Comparison of ENCODE assay signal across 20 cellular contexts in genomic region chr4:79584902-79585301, GRCh38.
DNase-seq lines count a peak whose midpoint lies in the region; ATAC-seq and TF ChIP-seq lines count a peak whose summit lies in the region.
"Had no signal": no experiment of that assay in that cellular context is flagged by ENCODE, and none has a peak within 500 bp of the region (broad histone marks: within the 10 kb centered on the region; RNA-seq: fewer than 3 reads in every experiment).

No MANE protein-coding gene starts in this region.

- H3K36me3 ChIP-seq in left ventricle myocardium inferior = no peaks in the 10 kb centered on the region
- H3K36me3 ChIP-seq in right atrium auricular region = no peaks in the 10 kb centered on the region
- no peaks in the 10 kb centered on the region for H3K36me3 ChIP-seq in esophagus muscularis mucosa
- no peaks in the 10 kb centered on the region for H3K36me3 ChIP-seq in neuronal stem cell (replicated peaks in 1 of 2; ENCODE audit: control insufficient read depth in 2 of 2, insufficient read depth in 2 of 2, low read length in 2 of 2)

- H4K91ac ChIP-seq in neuronal stem cell (ENCODE audit: low read depth, low read length, poor library complexity) = no peak overlapping the region

- H3K27me3 ChIP-seq in left ventricle myocardium inferior (ENCODE audit: low read depth) (no peaks in the 10 kb centered on the region), right atrium auricular region (no peaks in the 10 kb centered on the region), esophagus muscularis mucosa (no peaks in the 10 kb centered on the region), neuronal stem cell (ENCODE audit: control insufficient read depth in 3 of 3, insufficient read depth in 3 of 3, low read depth in 1 of 3, low read length in 3 of 3) (no peaks in the 10 kb centered on the region)

- H3K14ac ChIP-seq in neuronal stem cell (ENCODE audit: low read length) = no peak overlapping the region

- DNase-seq in left ventricle myocardium inferior = no peak
- no peak for DNase-seq in right atrium auricular region (ENCODE audit: low spot score)
- DNase-seq in esophagus muscularis mucosa (ENCODE audit: extremely low spot score) = no peak
- no peak for DNase-seq in neuronal stem cell (ENCODE audit: low spot score)
- no peak for DNase-seq in SKM-1 (lab: John Stamatoyannopoulos, UW; ENCODE audit: unreplicated experiment)
- DNase-seq: CD4-positive, CD25-positive, alpha-beta regulatory T cell; DMS79 treated with DMSO at 0.1 percent for 48 hours; H7; Karpas-422; MV-4-11; NCI-H1417; NCI-H1694 treated with DMSO at 0.1 percent for 48 hours; NCI-H2081 treated with DMSO at 0.1 percent for 48 hours; NCI-H446 treated with DMSO at 0.1 percent for 48 hours; NCI-H526 treated with DMSO at 0.1 percent for 48 hours; PC-3; SHP77 treated with DMSO at 0.1 percent for 48 hours had no signal

- TF ChIP-seq POLR2A in esophagus muscularis mucosa (IDR thresholded peaks at IDR 0.05; ENCODE audit: low read depth) = no peak

- TF ChIP-seq CTCF in left ventricle myocardium inferior (IDR thresholded peaks at IDR 0.05; ENCODE audit: borderline replicate concordance) (no peak), right atrium auricular region (IDR thresholded peaks at IDR 0.05) (no peak), esophagus muscularis mucosa (IDR thresholded peaks at IDR 0.05) (no peak)

- H3K4me1 Mint-ChIP-seq in activated T-helper 17 cell treated with anti-CD3 and anti-CD28 coated beads, Interleukin-2, amount 50 U/mL, for 72 hours = no peaks in the 10 kb centered on the region
- H3K4me1 Mint-ChIP-seq: CD4-positive, CD25-positive, alpha-beta regulatory T cell; IgD-negative memory B cell had no signal

- no peaks in the 10 kb centered on the region for H3K36me3 Mint-ChIP-seq in activated T-helper 17 cell treated with anti-CD3 and anti-CD28 coated beads, Interleukin-2, amount 50 U/mL, for 72 hours (ENCODE audit: low read depth)
- H3K36me3 Mint-ChIP-seq: CD4-positive, CD25-positive, alpha-beta regulatory T cell had no signal

- H3K4me1 ChIP-seq in left ventricle myocardium inferior = peaks cover 10% of the 10 kb centered on the region
- H3K4me1 ChIP-seq in right atrium auricular region = peaks cover 0 to 7% of the 10 kb centered on the region in 2 donors
- peaks cover 10 to 42% (median 22%) of the 10 kb centered on the region in 4 donors for H3K4me1 ChIP-seq in esophagus muscularis mucosa
- H3K4me1 ChIP-seq in neuronal stem cell (ENCODE audit: control insufficient read depth in 2 of 2, insufficient read depth in 1 of 2, low read depth in 1 of 2, low read length in 2 of 2) = peaks cover 0 to 6% of the 10 kb centered on the region in 2 donors

- no peak overlapping the region for H3K23ac ChIP-seq in neuronal stem cell (ENCODE audit: low read depth, low read length, poor library complexity)

- no peak overlapping the region for H3K4me2 ChIP-seq in neuronal stem cell (ENCODE audit: insufficient read depth, low read length, poor library complexity, severe bottlenecking)

- H3K79me1 ChIP-seq in neuronal stem cell (ENCODE audit: low read depth, low read length) = no peaks in the 10 kb centered on the region

- no peak for ATAC-seq in activated CD4-positive, CD25-positive, alpha-beta regulatory T cell treated with anti-CD3 and anti-CD28 coated beads, Interleukin-2, amount 50 U/mL, for 24 hours
- no peak for ATAC-seq in activated T-helper 17 cell treated with anti-CD3 and anti-CD28 coated beads, Interleukin-2, amount 50 U/mL, for 72 hours (replicated peaks)
- ATAC-seq: PC-3 had no signal

- H2BK15ac ChIP-seq in neuronal stem cell (ENCODE audit: low read length) = no peak overlapping the region

- H2AFZ ChIP-seq in neuronal stem cell (ENCODE audit: low read length) = peak overlapping the region; percentile 76

- H3K9ac ChIP-seq in neuronal stem cell (ENCODE audit: low read depth, low read length, poor library complexity) = no peak overlapping the region

- H3K9me3 ChIP-seq in left ventricle myocardium inferior (replicated peaks) = no peaks in the 10 kb centered on the region
- no peaks in the 10 kb centered on the region for H3K9me3 ChIP-seq in right atrium auricular region
- no peaks in the 10 kb centered on the region for H3K9me3 ChIP-seq in esophagus muscularis mucosa
- peaks cover 0 to 3% of the 10 kb centered on the region in 2 donors for H3K9me3 ChIP-seq in neuronal stem cell (replicated peaks in 1 of 2; ENCODE audit: control insufficient read depth in 2 of 2, insufficient read depth in 1 of 2, low read depth in 1 of 2, low read length in 2 of 2)

- H2AK5ac ChIP-seq in neuronal stem cell (ENCODE audit: low read depth, low read length) = no peak overlapping the region

- peak overlapping the region; percentile 29 for H3K27ac ChIP-seq in left ventricle myocardium inferior (replicated peaks)
- peak overlapping the region in 1 of 2 donors; percentile 74 for H3K27ac ChIP-seq in right atrium auricular region
- H3K27ac ChIP-seq in esophagus muscularis mucosa (replicated peaks in 1 of 4) = peak overlapping the region; percentile 46 to 73 (median 57)
- no peak overlapping the region for H3K27ac ChIP-seq in neuronal stem cell (replicated peaks; ENCODE audit: low read length)

- no peak overlapping the region for H2BK12ac ChIP-seq in neuronal stem cell (ENCODE audit: low read length)

- no peak overlapping the region for H2BK120ac ChIP-seq in neuronal stem cell (ENCODE audit: low read depth, low read length)

- no peak overlapping the region for H3K4me3 Mint-ChIP-seq in activated T-helper 17 cell treated with anti-CD3 and anti-CD28 coated beads, Interleukin-2, amount 50 U/mL, for 72 hours
- H3K4me3 Mint-ChIP-seq: CD4-positive, CD25-positive, alpha-beta regulatory T cell; IgD-negative memory B cell had no signal

- intact Hi-C loops in left ventricle myocardium inferior (cut with micrococcal nuclease) (no loop called here), esophagus muscularis mucosa (cut with DNase I) (loop anchor here (10.0 kb wide), 1 partner anchor 630 kb away; no protein-coding TSS in a partner anchor)

- H4K8ac ChIP-seq in neuronal stem cell (ENCODE audit: low read depth, low read length) = no peak overlapping the region

- H3K27me3 Mint-ChIP-seq in activated T-helper 17 cell treated with anti-CD3 and anti-CD28 coated beads, Interleukin-2, amount 50 U/mL, for 72 hours = peaks cover 9% of the 10 kb centered on the region

- no peak overlapping the region for H3K4ac ChIP-seq in neuronal stem cell (ENCODE audit: low read length)

- H3K18ac ChIP-seq in neuronal stem cell (ENCODE audit: low read length) = no peak overlapping the region

- no peaks in the 10 kb centered on the region for H3K9me3 Mint-ChIP-seq in activated T-helper 17 cell treated with anti-CD3 and anti-CD28 coated beads, Interleukin-2, amount 50 U/mL, for 72 hours

- H2BK5ac ChIP-seq in neuronal stem cell (ENCODE audit: low read length) = no peak overlapping the region

- H3K27ac Mint-ChIP-seq in activated T-helper 17 cell treated with anti-CD3 and anti-CD28 coated beads, Interleukin-2, amount 50 U/mL, for 72 hours = no peak overlapping the region
- H3K27ac Mint-ChIP-seq: CD4-positive, CD25-positive, alpha-beta regulatory T cell had no signal

- TF ChIP-seq EP300 in esophagus muscularis mucosa (IDR thresholded peaks at IDR 0.05) = no peak

- H3K4me3 ChIP-seq in left ventricle myocardium inferior (no peak overlapping the region), right atrium auricular region (no peak overlapping the region), esophagus muscularis mucosa (no peak overlapping the region), neuronal stem cell (ENCODE audit: low read length in 2 of 2) (no peak overlapping the region)

- WGBS in esophagus muscularis mucosa = 41% methylated on average over 3 of the region's 3 CpGs
- WGBS in neuronal stem cell (ENCODE audit: extremely low coverage in 2 of 2, insufficient read length in 2 of 2, insufficient replicate concordance in 1 of 2), 2 donors = no CpG with 5 or more reads among the region's 3 CpGs
